1 cellular context compared by ENCODE assay signal in genomic region chr4:6309755-6310154, GRCh38.
TF ChIP-seq lines count a peak whose summit lies in the region.

No MANE protein-coding gene starts in this region.

TF ChIP-seq in HepG2, 621 proteins besides CTCF, POLR2A, EP300 and RAD21:
- TF ChIP-seq ZNF646 (CRISPR knock-in tag; IDR thresholded peaks at IDR 0.05), result no peak
- TF ChIP-seq ZBTB33 (CRISPR knock-in tag; IDR thresholded peaks at IDR 0.05), result 0 out of 2 replicates have a peak, but pooled peaks have one; percentile 25
- TF ChIP-seq ZNF703 (CRISPR knock-in tag; IDR thresholded peaks at IDR 0.05; ENCODE audit: borderline replicate concordance), result no peak
- peak; percentile 63; the same call in 1 of the 2 replicates for TF ChIP-seq ZBTB38 (CRISPR knock-in tag; IDR thresholded peaks at IDR 0.05)
- TF ChIP-seq HNF4A (CRISPR knock-in tag; IDR thresholded peaks at IDR 0.05), result peak; percentile 40
